In the genomic region with DNA sequence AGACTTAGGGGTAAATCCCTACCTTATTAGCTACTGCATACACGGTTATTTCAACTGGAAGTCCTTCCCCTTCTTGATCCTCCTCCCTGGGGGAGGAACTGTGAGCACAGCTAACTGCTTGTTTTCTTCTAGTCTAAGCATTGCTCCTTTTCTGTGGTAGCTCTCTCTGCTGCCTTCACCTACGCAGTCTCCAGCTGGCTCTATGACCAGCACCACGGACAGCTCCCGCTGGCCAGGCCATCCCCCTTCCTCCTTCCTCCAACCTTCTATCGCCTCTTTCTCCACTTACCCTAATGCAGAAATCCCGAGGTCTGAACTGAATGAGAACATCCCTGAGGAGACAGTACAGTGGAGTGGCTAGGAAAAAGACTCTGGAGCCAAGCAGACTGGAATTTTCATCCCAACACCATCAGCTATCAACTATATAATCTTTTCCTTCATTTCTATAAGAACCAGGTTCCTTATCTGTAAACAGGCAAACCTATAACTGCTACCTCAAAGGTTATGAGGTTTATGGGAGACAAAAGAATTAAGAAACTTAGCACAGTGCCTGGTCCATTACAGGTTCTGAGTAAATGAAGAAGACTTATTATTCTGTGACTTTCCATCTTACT, we compare ENCODE assay signal across 1 cellular context.
A peak's percentile ranks its signal among the peaks of the same experiment; 100 is the strongest.
TF ChIP-seq lines count a peak whose summit lies in the region.

No MANE protein-coding gene starts in this region.

TF ChIP-seq in K562, 482 proteins besides CTCF, POLR2A, EP300 and RAD21 (continued from another document and continues in another):
- TF ChIP-seq RAD51 (IDR thresholded peaks at IDR 0.05; ENCODE audit: borderline replicate concordance, low read depth) = no peak
- TF ChIP-seq NRF1 (conservative IDR thresholded peaks at IDR 0.05 in 1 of 2, IDR thresholded peaks at IDR 0.05 in 1 of 2) = peak; percentile 13 to 31; a peak in 1 of 4 replicates
- TF ChIP-seq STAT5A (IDR thresholded peaks at IDR 0.05; ENCODE audit: borderline replicate concordance, low read length) = no peak
- TF ChIP-seq BCL6 (CRISPR knock-in tag; IDR thresholded peaks at IDR 0.05) = no peak
- TF ChIP-seq ETV1 (tag; conservative IDR thresholded peaks at IDR 0.05; ENCODE audit: low read depth) = no peak
- 0 out of 2 replicates have a peak, but pooled peaks have one; percentile 36 for TF ChIP-seq FOXP1 (CRISPR knock-in tag; IDR thresholded peaks at IDR 0.05)
- TF ChIP-seq, protein P1, sequence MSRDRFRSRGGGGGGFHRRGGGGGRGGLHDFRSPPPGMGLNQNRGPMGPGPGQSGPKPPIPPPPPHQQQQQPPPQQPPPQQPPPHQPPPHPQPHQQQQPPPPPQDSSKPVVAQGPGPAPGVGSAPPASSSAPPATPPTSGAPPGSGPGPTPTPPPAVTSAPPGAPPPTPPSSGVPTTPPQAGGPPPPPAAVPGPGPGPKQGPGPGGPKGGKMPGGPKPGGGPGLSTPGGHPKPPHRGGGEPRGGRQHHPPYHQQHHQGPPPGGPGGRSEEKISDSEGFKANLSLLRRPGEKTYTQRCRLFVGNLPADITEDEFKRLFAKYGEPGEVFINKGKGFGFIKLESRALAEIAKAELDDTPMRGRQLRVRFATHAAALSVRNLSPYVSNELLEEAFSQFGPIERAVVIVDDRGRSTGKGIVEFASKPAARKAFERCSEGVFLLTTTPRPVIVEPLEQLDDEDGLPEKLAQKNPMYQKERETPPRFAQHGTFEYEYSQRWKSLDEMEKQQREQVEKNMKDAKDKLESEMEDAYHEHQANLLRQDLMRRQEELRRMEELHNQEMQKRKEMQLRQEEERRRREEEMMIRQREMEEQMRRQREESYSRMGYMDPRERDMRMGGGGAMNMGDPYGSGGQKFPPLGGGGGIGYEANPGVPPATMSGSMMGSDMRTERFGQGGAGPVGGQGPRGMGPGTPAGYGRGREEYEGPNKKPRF (IDR thresholded peaks at IDR 0.05; ENCODE audit: low read depth, low read length) = no peak
- TF ChIP-seq ZNF766 (CRISPR knock-in tag; conservative IDR thresholded peaks at IDR 0.05) = 0 out of 2 replicates have a peak, but pooled peaks have one; percentile 37
- TF ChIP-seq ARID4B (CRISPR knock-in tag; IDR thresholded peaks at IDR 0.05) = peak; percentile 64
- no peak for TF ChIP-seq PRPF4 (IDR thresholded peaks at IDR 0.05; ENCODE audit: insufficient read depth, low read depth, low read length, poor library complexity, severe bottlenecking)
- no peak for TF ChIP-seq HDAC8 (tag; IDR thresholded peaks at IDR 0.05)
- TF ChIP-seq, protein P2, sequence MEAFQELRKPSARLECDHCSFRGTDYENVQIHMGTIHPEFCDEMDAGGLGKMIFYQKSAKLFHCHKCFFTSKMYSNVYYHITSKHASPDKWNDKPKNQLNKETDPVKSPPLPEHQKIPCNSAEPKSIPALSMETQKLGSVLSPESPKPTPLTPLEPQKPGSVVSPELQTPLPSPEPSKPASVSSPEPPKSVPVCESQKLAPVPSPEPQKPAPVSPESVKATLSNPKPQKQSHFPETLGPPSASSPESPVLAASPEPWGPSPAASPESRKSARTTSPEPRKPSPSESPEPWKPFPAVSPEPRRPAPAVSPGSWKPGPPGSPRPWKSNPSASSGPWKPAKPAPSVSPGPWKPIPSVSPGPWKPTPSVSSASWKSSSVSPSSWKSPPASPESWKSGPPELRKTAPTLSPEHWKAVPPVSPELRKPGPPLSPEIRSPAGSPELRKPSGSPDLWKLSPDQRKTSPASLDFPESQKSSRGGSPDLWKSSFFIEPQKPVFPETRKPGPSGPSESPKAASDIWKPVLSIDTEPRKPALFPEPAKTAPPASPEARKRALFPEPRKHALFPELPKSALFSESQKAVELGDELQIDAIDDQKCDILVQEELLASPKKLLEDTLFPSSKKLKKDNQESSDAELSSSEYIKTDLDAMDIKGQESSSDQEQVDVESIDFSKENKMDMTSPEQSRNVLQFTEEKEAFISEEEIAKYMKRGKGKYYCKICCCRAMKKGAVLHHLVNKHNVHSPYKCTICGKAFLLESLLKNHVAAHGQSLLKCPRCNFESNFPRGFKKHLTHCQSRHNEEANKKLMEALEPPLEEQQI (IDR thresholded peaks at IDR 0.05) = 0 out of 2 replicates have a peak, but pooled peaks have one; percentile 22
- peak; percentile 98 for TF ChIP-seq EHMT2 (IDR thresholded peaks at IDR 0.05)
- no peak for TF ChIP-seq SPI1 (IDR thresholded peaks at IDR 0.05; ENCODE audit: borderline replicate concordance, low read depth, low read length)
- TF ChIP-seq AFF1 (IDR thresholded peaks at IDR 0.05; ENCODE audit: low read depth in 1 of 2, partially characterized antibody in 2 of 2) = peak in 1 of 2 experiments; percentile 82
- 0 out of 4 replicates have a peak, but pooled peaks of 1 of the 2 experiments have one; percentile 23 for TF ChIP-seq RCOR1 (IDR thresholded peaks at IDR 0.05; ENCODE audit: borderline replicate concordance in 1 of 2, low read depth in 2 of 2, low read length in 2 of 2)
- peak; percentile 89 for TF ChIP-seq TFAP4 (CRISPR knock-in tag; IDR thresholded peaks at IDR 0.05; ENCODE audit: borderline replicate concordance)
- TF ChIP-seq, protein P3, sequence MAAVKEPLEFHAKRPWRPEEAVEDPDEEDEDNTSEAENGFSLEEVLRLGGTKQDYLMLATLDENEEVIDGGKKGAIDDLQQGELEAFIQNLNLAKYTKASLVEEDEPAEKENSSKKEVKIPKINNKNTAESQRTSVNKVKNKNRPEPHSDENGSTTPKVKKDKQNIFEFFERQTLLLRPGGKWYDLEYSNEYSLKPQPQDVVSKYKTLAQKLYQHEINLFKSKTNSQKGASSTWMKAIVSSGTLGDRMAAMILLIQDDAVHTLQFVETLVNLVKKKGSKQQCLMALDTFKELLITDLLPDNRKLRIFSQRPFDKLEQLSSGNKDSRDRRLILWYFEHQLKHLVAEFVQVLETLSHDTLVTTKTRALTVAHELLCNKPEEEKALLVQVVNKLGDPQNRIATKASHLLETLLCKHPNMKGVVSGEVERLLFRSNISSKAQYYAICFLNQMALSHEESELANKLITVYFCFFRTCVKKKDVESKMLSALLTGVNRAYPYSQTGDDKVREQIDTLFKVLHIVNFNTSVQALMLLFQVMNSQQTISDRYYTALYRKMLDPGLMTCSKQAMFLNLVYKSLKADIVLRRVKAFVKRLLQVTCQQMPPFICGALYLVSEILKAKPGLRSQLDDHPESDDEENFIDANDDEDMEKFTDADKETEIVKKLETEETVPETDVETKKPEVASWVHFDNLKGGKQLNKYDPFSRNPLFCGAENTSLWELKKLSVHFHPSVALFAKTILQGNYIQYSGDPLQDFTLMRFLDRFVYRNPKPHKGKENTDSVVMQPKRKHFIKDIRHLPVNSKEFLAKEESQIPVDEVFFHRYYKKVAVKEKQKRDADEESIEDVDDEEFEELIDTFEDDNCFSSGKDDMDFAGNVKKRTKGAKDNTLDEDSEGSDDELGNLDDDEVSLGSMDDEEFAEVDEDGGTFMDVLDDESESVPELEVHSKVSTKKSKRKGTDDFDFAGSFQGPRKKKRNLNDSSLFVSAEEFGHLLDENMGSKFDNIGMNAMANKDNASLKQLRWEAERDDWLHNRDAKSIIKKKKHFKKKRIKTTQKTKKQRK (IDR thresholded peaks at IDR 0.05; ENCODE audit: borderline replicate concordance, low read depth, low read length) = no peak
- TF ChIP-seq RNF2 (IDR thresholded peaks at IDR 0.05) = no peak
- TF ChIP-seq SIN3A (IDR thresholded peaks at IDR 0.05; ENCODE audit: borderline replicate concordance in 2 of 2, control insufficient read depth in 1 of 2, low read depth in 2 of 2, low read length in 2 of 2) = peak; percentile 41 to 76; a peak in 1 of 4 replicates
- TF ChIP-seq, protein P4, sequence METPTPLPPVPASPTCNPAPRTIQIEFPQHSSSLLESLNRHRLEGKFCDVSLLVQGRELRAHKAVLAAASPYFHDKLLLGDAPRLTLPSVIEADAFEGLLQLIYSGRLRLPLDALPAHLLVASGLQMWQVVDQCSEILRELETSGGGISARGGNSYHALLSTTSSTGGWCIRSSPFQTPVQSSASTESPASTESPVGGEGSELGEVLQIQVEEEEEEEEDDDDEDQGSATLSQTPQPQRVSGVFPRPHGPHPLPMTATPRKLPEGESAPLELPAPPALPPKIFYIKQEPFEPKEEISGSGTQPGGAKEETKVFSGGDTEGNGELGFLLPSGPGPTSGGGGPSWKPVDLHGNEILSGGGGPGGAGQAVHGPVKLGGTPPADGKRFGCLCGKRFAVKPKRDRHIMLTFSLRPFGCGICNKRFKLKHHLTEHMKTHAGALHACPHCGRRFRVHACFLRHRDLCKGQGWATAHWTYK (CRISPR knock-in tag; IDR thresholded peaks at IDR 0.05) = no peak
- TF ChIP-seq ZNF589 (CRISPR knock-in tag; IDR thresholded peaks at IDR 0.05; ENCODE audit: low read depth) = no peak
- TF ChIP-seq XRCC3 (IDR thresholded peaks at IDR 0.05) = no peak
- TF ChIP-seq SP1 (CRISPR knock-in tag; IDR thresholded peaks at IDR 0.05) = no peak
- TF ChIP-seq, protein P5, sequence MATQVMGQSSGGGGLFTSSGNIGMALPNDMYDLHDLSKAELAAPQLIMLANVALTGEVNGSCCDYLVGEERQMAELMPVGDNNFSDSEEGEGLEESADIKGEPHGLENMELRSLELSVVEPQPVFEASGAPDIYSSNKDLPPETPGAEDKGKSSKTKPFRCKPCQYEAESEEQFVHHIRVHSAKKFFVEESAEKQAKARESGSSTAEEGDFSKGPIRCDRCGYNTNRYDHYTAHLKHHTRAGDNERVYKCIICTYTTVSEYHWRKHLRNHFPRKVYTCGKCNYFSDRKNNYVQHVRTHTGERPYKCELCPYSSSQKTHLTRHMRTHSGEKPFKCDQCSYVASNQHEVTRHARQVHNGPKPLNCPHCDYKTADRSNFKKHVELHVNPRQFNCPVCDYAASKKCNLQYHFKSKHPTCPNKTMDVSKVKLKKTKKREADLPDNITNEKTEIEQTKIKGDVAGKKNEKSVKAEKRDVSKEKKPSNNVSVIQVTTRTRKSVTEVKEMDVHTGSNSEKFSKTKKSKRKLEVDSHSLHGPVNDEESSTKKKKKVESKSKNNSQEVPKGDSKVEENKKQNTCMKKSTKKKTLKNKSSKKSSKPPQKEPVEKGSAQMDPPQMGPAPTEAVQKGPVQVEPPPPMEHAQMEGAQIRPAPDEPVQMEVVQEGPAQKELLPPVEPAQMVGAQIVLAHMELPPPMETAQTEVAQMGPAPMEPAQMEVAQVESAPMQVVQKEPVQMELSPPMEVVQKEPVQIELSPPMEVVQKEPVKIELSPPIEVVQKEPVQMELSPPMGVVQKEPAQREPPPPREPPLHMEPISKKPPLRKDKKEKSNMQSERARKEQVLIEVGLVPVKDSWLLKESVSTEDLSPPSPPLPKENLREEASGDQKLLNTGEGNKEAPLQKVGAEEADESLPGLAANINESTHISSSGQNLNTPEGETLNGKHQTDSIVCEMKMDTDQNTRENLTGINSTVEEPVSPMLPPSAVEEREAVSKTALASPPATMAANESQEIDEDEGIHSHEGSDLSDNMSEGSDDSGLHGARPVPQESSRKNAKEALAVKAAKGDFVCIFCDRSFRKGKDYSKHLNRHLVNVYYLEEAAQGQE (CRISPR knock-in tag; IDR thresholded peaks at IDR 0.05; ENCODE audit: low read depth) = peak; percentile 96
- TF ChIP-seq SAP30 (IDR thresholded peaks at IDR 0.05; ENCODE audit: borderline replicate concordance, insufficient read depth, low read depth, low read length, poor library complexity, severe bottlenecking) = peak; percentile 43
- no peak for TF ChIP-seq SIRT6 (IDR thresholded peaks at IDR 0.05; ENCODE audit: low read depth, low read length)
